Comparison of ENCODE assay signal across 19 cellular contexts in genomic region chr15:42940527-42940926, GRCh38.
"Had no signal": no experiment of that assay in that cellular context is flagged by ENCODE, and none has a peak within 500 bp of the region (broad histone marks: within the 10 kb centered on the region; RNA-seq: fewer than 3 reads in every experiment).

No MANE protein-coding gene starts in this region.

- H3K27me3 Mint-ChIP-seq: memory B cell; naive thymus-derived CD4-positive, alpha-beta T cell; stimulated activated naive CD8-positive, alpha-beta T cell treated with anti-CD3 and anti-CD28 coated beads, Interleukin-15, Interleukin-2, amounts not matched to agents 100 ng/mL and 50 ng/mL, for 24 hours; type B pancreatic cell had no signal

- H3K4me3 Mint-ChIP-seq: memory B cell; naive thymus-derived CD4-positive, alpha-beta T cell; nephron progenitor cell; stimulated activated effector memory CD8-positive, alpha-beta T cell treated with anti-CD3 and anti-CD28 coated beads, Interleukin-12 subunit alpha, Interleukin-12 subunit beta, amount 100 ng/mL, for 72 hours; stimulated activated naive CD8-positive, alpha-beta T cell treated with anti-CD3 and anti-CD28 coated beads, Interleukin-15, Interleukin-2, amounts not matched to agents 100 ng/mL and 50 ng/mL, for 24 hours; type B pancreatic cell had no signal

- H3K9me3 Mint-ChIP-seq: naive thymus-derived CD4-positive, alpha-beta T cell; nephron progenitor cell; stimulated activated effector memory CD8-positive, alpha-beta T cell treated with anti-CD3 and anti-CD28 coated beads, Interleukin-12 subunit alpha, Interleukin-12 subunit beta, amount 100 ng/mL, for 72 hours; stimulated activated naive CD8-positive, alpha-beta T cell treated with anti-CD3 and anti-CD28 coated beads, Interleukin-15, Interleukin-2, amounts not matched to agents 100 ng/mL and 50 ng/mL, for 24 hours; type B pancreatic cell had no signal

- ATAC-seq: heart right ventricle; mucosa of descending colon; naive thymus-derived CD4-positive, alpha-beta T cell; right cardiac atrium; stimulated activated effector memory CD8-positive, alpha-beta T cell treated with anti-CD3 and anti-CD28 coated beads, Interleukin-12 subunit alpha, Interleukin-12 subunit beta, amount 100 ng/mL, for 72 hours had no signal

- DNase-seq: heart right ventricle; left ventricle myocardium inferior; midbrain; mucosa of descending colon; naive thymus-derived CD4-positive, alpha-beta T cell; nephron progenitor cell; ovary; retina; right cardiac atrium; sigmoid colon; small intestine; spleen; stimulated activated CD4-positive, alpha-beta T cell treated with anti-CD3 and anti-CD28 coated beads, Interleukin-4, amount 100 ng/mL, for 24 hours; stimulated activated naive CD4-positive, alpha-beta T cell; uterus had no signal

- H3K27ac Mint-ChIP-seq: memory B cell; naive thymus-derived CD4-positive, alpha-beta T cell; nephron progenitor cell; stimulated activated effector memory CD8-positive, alpha-beta T cell treated with anti-CD3 and anti-CD28 coated beads, Interleukin-12 subunit alpha, Interleukin-12 subunit beta, amount 100 ng/mL, for 72 hours; stimulated activated naive CD8-positive, alpha-beta T cell treated with anti-CD3 and anti-CD28 coated beads, Interleukin-15, Interleukin-2, amounts not matched to agents 100 ng/mL and 50 ng/mL, for 24 hours; type B pancreatic cell had no signal

- H3K4me1 Mint-ChIP-seq: memory B cell; nephron progenitor cell; stimulated activated effector memory CD8-positive, alpha-beta T cell treated with anti-CD3 and anti-CD28 coated beads, Interleukin-12 subunit alpha, Interleukin-12 subunit beta, amount 100 ng/mL, for 72 hours had no signal
